10 cellular contexts compared by ENCODE assay signal in the genomic region with DNA sequence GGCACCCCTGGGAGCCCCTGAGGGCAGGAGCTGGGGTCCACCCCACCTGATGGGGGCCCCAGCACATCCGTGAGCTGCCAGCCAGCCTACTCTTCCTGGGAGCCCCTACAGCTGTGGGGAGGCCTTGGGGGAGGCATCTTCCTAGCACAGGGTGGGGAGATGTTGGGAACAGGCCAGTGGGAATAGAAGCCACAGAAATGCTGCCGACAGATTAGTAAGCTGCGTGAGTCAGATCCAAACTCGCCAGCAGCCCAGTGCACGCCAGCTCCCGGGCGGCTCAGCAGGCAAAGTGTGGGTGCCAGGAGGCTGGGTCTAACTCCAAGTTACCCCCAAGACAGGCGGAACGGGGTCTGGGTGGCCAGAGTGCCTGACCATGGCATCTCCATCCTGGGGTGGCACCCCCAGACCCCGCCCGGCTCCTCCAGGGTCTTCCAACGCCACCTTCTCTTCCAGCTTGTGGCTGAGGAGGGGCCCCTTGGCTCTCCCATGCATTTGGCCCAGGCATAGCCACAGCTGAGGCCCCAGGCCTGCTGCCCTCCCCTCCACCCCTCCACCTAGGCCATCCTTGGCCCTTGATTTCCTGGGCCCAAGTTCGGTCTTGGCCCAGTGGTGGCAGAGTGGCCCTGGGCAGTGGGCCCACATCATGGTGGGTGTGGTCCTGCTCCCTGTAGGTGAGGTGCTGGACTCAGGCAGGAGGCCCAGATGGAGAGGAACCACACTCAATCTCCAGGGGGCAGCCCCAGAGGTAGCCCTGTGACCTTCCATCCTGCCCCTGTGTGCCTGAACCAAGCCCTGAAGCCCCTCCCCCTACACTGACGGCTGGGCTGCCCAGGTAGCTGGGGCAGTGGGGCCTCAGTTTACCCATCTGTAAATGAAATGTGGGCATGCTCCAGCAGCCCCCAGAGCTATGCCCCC. TPM values are rescaled to one million over a fixed set of nuclear protein-coding genes. Genes with fewer than 3 reads are reported as not detected.
DNase-seq lines count a peak whose midpoint lies in the region; ATAC-seq and TF ChIP-seq lines count a peak whose summit lies in the region.
"Had no signal": no experiment of that assay in that cellular context is flagged by ENCODE, and none has a peak within 500 bp of the region (broad histone marks: within the 10 kb centered on the region; RNA-seq: fewer than 3 reads in every experiment).

No MANE protein-coding gene starts in this region.

- H3K4me3 Mint-ChIP-seq in WTC11, result no peak overlapping the region
- H3K4me3 Mint-ChIP-seq: stimulated activated naive CD8-positive, alpha-beta T cell treated with anti-CD3 and anti-CD28 coated beads, Interleukin-15, Interleukin-2, amounts not matched to agents 100 ng/mL and 50 ng/mL, for 24 hours had no signal

- DNase-seq in H7 (peak; percentile 50), WTC11 (ENCODE audit: low spot score) (peak; percentile 10), Right ventricle myocardium inferior (ENCODE audit: missing footprints) (peak; percentile 77), smooth muscle cell (lab: John Stamatoyannopoulos, UW; ENCODE audit: unreplicated experiment) (no peak)

- intact Hi-C loops in Right ventricle myocardium inferior (cut with DNase I), result no loop called here

- H3K9me3 Mint-ChIP-seq in WTC11, result no peaks in the 10 kb centered on the region
- H3K9me3 Mint-ChIP-seq: stimulated activated naive CD8-positive, alpha-beta T cell treated with anti-CD3 and anti-CD28 coated beads, Interleukin-15, Interleukin-2, amounts not matched to agents 100 ng/mL and 50 ng/mL, for 24 hours had no signal

- peak overlapping the region; percentile 71 for H3K27ac ChIP-seq in smooth muscle cell (ENCODE audit: low read depth)

- no peaks in the 10 kb centered on the region for H3K27me3 Mint-ChIP-seq in WTC11 (ENCODE audit: low read depth)
- H3K27me3 Mint-ChIP-seq: stimulated activated naive CD8-positive, alpha-beta T cell treated with anti-CD3 and anti-CD28 coated beads, Interleukin-15, Interleukin-2, amounts not matched to agents 100 ng/mL and 50 ng/mL, for 24 hours had no signal

- H3K4me1 ChIP-seq in smooth muscle cell (ENCODE audit: low read depth), result no peaks in the 10 kb centered on the region

- ATAC-seq in WTC11 (no peak), Right ventricle myocardium inferior (peak; percentile 62), GM18498 (IDR thresholded peaks at IDR 0.05; ENCODE audit: unreplicated experiment) (no peak), HG02798 (IDR thresholded peaks at IDR 0.05; ENCODE audit: poor library complexity, unreplicated experiment) (no peak), HG03378 (IDR thresholded peaks at IDR 0.05; ENCODE audit: unreplicated experiment) (no peak), GM18861 (IDR thresholded peaks at IDR 0.05; ENCODE audit: unreplicated experiment) (no peak)

- POLR2A ChIA-PET in WTC11 (lab: Charles Lee), result no interaction called here

- CTCF ChIA-PET in WTC11 (lab: Charles Lee), result interaction anchor here (1.4 to 1.8 kb wide), 2 partner anchors 7 to 70 kb away, joined by 3 to 12 read pairs; no protein-coding TSS in a partner anchor

- no peaks in the 10 kb centered on the region for H3K79me2 ChIP-seq in smooth muscle cell (ENCODE audit: low read depth)

- H3K9me3 ChIP-seq in smooth muscle cell (replicated peaks; ENCODE audit: low read depth), result no peaks in the 10 kb centered on the region

- H3K4me1 Mint-ChIP-seq in WTC11, result no peaks in the 10 kb centered on the region

- H3K4me2 ChIP-seq in smooth muscle cell, result peak overlapping the region; percentile 74

- H2AFZ ChIP-seq in smooth muscle cell (ENCODE audit: low read depth), result no peak overlapping the region

- H3K36me3 Mint-ChIP-seq in WTC11, result no peaks in the 10 kb centered on the region

- no peak overlapping the region for H3K4me3 ChIP-seq in H7 (ENCODE audit: insufficient read depth, low read depth, low read length)
- H3K4me3 ChIP-seq in smooth muscle cell, result no peak overlapping the region

- H4K20me1 ChIP-seq in smooth muscle cell (ENCODE audit: low read depth), result no peaks in the 10 kb centered on the region

- 46% methylated on average over 14 of the region's 14 CpGs for WGBS in smooth muscle cell (ENCODE audit: low lambda C conversion rate)

- TF ChIP-seq CTCF in WTC11 (IDR thresholded peaks at IDR 0.05) (no peak), smooth muscle cell (IDR thresholded peaks at IDR 0.05; ENCODE audit: borderline replicate concordance, insufficient read depth, poor library complexity, severe bottlenecking) (no peak)

- H3K27ac Mint-ChIP-seq in WTC11, result no peak overlapping the region
- H3K27ac Mint-ChIP-seq: stimulated activated naive CD8-positive, alpha-beta T cell treated with anti-CD3 and anti-CD28 coated beads, Interleukin-15, Interleukin-2, amounts not matched to agents 100 ng/mL and 50 ng/mL, for 24 hours had no signal

- no peaks in the 10 kb centered on the region for H3F3A ChIP-seq in smooth muscle cell (ENCODE audit: low read depth)

- H3K27me3 ChIP-seq in H7 (ENCODE audit: control insufficient read depth, insufficient read depth, low read length), result peaks cover 2% of the 10 kb centered on the region; the same call in 1 of the 2 replicates
- H3K27me3 ChIP-seq in smooth muscle cell (ENCODE audit: low read depth), result no peaks in the 10 kb centered on the region

- peak overlapping the region; percentile 57 for H3K9ac ChIP-seq in smooth muscle cell (ENCODE audit: low read depth)

- H3K36me3 ChIP-seq in H7 (replicated peaks; ENCODE audit: control insufficient read depth, insufficient read depth, low read length) (no peaks in the 10 kb centered on the region), smooth muscle cell (ENCODE audit: low read depth) (no peaks in the 10 kb centered on the region)

TF ChIP-seq in WTC11, 78 proteins besides CTCF, POLR2A, EP300 and RAD21:
- TF ChIP-seq ZBTB21 (CRISPR knock-in tag; IDR thresholded peaks at IDR 0.05; ENCODE audit: borderline replicate concordance) (no peak), CBFB (CRISPR knock-in tag; IDR thresholded peaks at IDR 0.05; ENCODE audit: low read depth) (no peak), IRF2 (CRISPR knock-in tag; IDR thresholded peaks at IDR 0.05; ENCODE audit: borderline replicate concordance, low read depth) (no peak)

RNA-seq across cellular contexts. Expression of gene CROCC2, which starts 15.4 kb away (rescaled TPM):
- total RNA-seq in H7 (2014; rRNA removed; shearing (Covaris generic)), result 0.38 TPM in 1 of 2 replicates, not detected in the other
- total RNA-seq in WTC11 (2021), result not detected in 3 replicates
- total RNA-seq in Right ventricle myocardium inferior, result not detected
- total RNA-seq in smooth muscle cell, result not detected in 2 replicates
- not detected in 2 replicates for polyA plus RNA-seq in smooth muscle cell
- total RNA-seq: T-helper 1 cell treated with Interleukin-12 subunit alpha and Interleukin-12 subunit beta and Interleukin-4 antibody, amounts not matched to agents 30 ng/mL and 1 ng/mL, for 36 hours had no signal

RNA-seq across cellular contexts. Expression of gene MAB21L4, which starts 25.6 kb away (rescaled TPM):
- not detected in 2 replicates for total RNA-seq in H7 (2014; rRNA removed; shearing (Covaris generic))
- total RNA-seq in WTC11 (2021), result not detected in 3 replicates
- not detected for total RNA-seq in Right ventricle myocardium inferior
- total RNA-seq in smooth muscle cell, result 0.99 and 2.2 TPM in 2 replicates
- 0.53 TPM in 1 of 2 replicates, not detected in the other for polyA plus RNA-seq in smooth muscle cell
- total RNA-seq: T-helper 1 cell treated with Interleukin-12 subunit alpha and Interleukin-12 subunit beta and Interleukin-4 antibody, amounts not matched to agents 30 ng/mL and 1 ng/mL, for 36 hours had no signal

RNA-seq across cellular contexts. Expression of gene AGXT, which starts 53.0 kb away (rescaled TPM):
- total RNA-seq in H7 (2014; rRNA removed; shearing (Covaris generic)), result not detected in 2 replicates
- total RNA-seq in WTC11 (2021) (0.16 to 0.37 TPM (median 0.24 TPM) in 3 replicates), Right ventricle myocardium inferior (not detected), smooth muscle cell (not detected in 2 replicates)
- 0.12 TPM in 1 of 2 replicates, not detected in the other for polyA plus RNA-seq in smooth muscle cell
- total RNA-seq: T-helper 1 cell treated with Interleukin-12 subunit alpha and Interleukin-12 subunit beta and Interleukin-4 antibody, amounts not matched to agents 30 ng/mL and 1 ng/mL, for 36 hours had no signal
